ENCODE assay signal across 15 cellular contexts in genomic region chr20:24051160-24051559, GRCh38.
DNase-seq lines count a peak whose midpoint lies in the region; ATAC-seq and TF ChIP-seq lines count a peak whose summit lies in the region.
"Had no signal": no experiment of that assay in that cellular context is flagged by ENCODE, and none has a peak within 500 bp of the region (broad histone marks: within the 10 kb centered on the region; RNA-seq: fewer than 3 reads in every experiment).

No MANE protein-coding gene starts in this region.

- no peak overlapping the region for H3K4me3 Mint-ChIP-seq in activated T-cell treated with anti-CD3 and anti-CD28 coated beads, Interleukin-2, amount 50 U/mL, for 72 hours
- no peak overlapping the region for H3K4me3 Mint-ChIP-seq in activated T-cell treated with anti-CD3 and anti-CD28 coated beads, Interleukin-2, amount 50 U/mL, for 4 hours
- no peak overlapping the region for H3K4me3 Mint-ChIP-seq in CD8-positive, alpha-beta T cell
- H3K4me3 Mint-ChIP-seq in T-helper 2 cell treated with Interferon-gamma antibody and Interleukin-4, amounts not matched to agents 5 μg/mL and 100 μg/mL, for 36 hours: no peak overlapping the region
- H3K4me3 Mint-ChIP-seq in immature natural killer cell: no peak overlapping the region
- H3K4me3 Mint-ChIP-seq in chondrocyte (ENCODE audit: unreplicated experiment): no peak overlapping the region
- H3K4me3 Mint-ChIP-seq: CD14-positive monocyte had no signal

- no peak overlapping the region for H3K4me2 ChIP-seq in SK-N-SH

- peak overlapping the region; percentile 26 for H3K27ac Mint-ChIP-seq in activated T-cell treated with anti-CD3 and anti-CD28 coated beads, Interleukin-2, amount 50 U/mL, for 72 hours
- peak overlapping the region; percentile 89 for H3K27ac Mint-ChIP-seq in CD8-positive, alpha-beta T cell
- H3K27ac Mint-ChIP-seq in T-helper 2 cell treated with Interferon-gamma antibody and Interleukin-4, amounts not matched to agents 5 μg/mL and 100 μg/mL, for 36 hours: peak overlapping the region; percentile 82
- H3K27ac Mint-ChIP-seq in immature natural killer cell (peak overlapping the region in 4 of 6 donors; percentile 45 to 81 (median 64)), chondrocyte (ENCODE audit: unreplicated experiment) (no peak overlapping the region)

- H3K9me3 Mint-ChIP-seq in activated T-cell treated with anti-CD3 and anti-CD28 coated beads, Interleukin-2, amount 50 U/mL, for 72 hours: peaks cover 0 to 4% of the 10 kb centered on the region in 2 donors
- H3K9me3 Mint-ChIP-seq in activated T-cell treated with anti-CD3 and anti-CD28 coated beads, Interleukin-2, amount 50 U/mL, for 4 hours: no peaks in the 10 kb centered on the region
- H3K9me3 Mint-ChIP-seq in CD8-positive, alpha-beta T cell: no peaks in the 10 kb centered on the region
- H3K9me3 Mint-ChIP-seq in T-helper 2 cell treated with Interferon-gamma antibody and Interleukin-4, amounts not matched to agents 5 μg/mL and 100 μg/mL, for 36 hours: no peaks in the 10 kb centered on the region
- H3K9me3 Mint-ChIP-seq in immature natural killer cell (no peaks in the 10 kb centered on the region), chondrocyte (ENCODE audit: low read depth) (no peaks in the 10 kb centered on the region)

- intact Hi-C loops in CD8-positive, alpha-beta T cell (cut with DNase I, micrococcal nuclease): no loop called here

- peaks cover 0 to 5% of the 10 kb centered on the region in 2 donors for H3K36me3 Mint-ChIP-seq in activated T-cell treated with anti-CD3 and anti-CD28 coated beads, Interleukin-2, amount 50 U/mL, for 72 hours (ENCODE audit: insufficient read depth in 2 of 2)
- no peaks in the 10 kb centered on the region for H3K36me3 Mint-ChIP-seq in activated T-cell treated with anti-CD3 and anti-CD28 coated beads, Interleukin-2, amount 50 U/mL, for 4 hours (ENCODE audit: insufficient read depth)
- H3K36me3 Mint-ChIP-seq in CD8-positive, alpha-beta T cell: no peaks in the 10 kb centered on the region
- H3K36me3 Mint-ChIP-seq in T-helper 2 cell treated with Interferon-gamma antibody and Interleukin-4, amounts not matched to agents 5 μg/mL and 100 μg/mL, for 36 hours (ENCODE audit: low read depth): no peaks in the 10 kb centered on the region
- H3K36me3 Mint-ChIP-seq in immature natural killer cell (no peaks in the 10 kb centered on the region), chondrocyte (ENCODE audit: low read depth) (no peaks in the 10 kb centered on the region)
- H3K36me3 Mint-ChIP-seq: CD14-positive monocyte had no signal

- no peak for ATAC-seq in activated T-cell treated with anti-CD3 and anti-CD28 coated beads, Interleukin-2, amount 50 U/mL, for 72 hours (replicated peaks in 1 of 2)
- ATAC-seq in activated T-cell treated with anti-CD3 and anti-CD28 coated beads, Interleukin-2, amount 50 U/mL, for 4 hours: no peak
- ATAC-seq in CD8-positive, alpha-beta T cell: no peak

- POLR2A ChIA-PET in CD8-positive, alpha-beta T cell (lab: Charles Lee): no interaction called here
- POLR2A ChIA-PET in SK-N-SH (lab: Yijun Ruan, JAX): no interaction called here

- peaks cover 59% of the 10 kb centered on the region for H3K4me1 Mint-ChIP-seq in activated T-cell treated with anti-CD3 and anti-CD28 coated beads, Interleukin-2, amount 50 U/mL, for 72 hours (ENCODE audit: low read depth)
- peaks cover 39% of the 10 kb centered on the region for H3K4me1 Mint-ChIP-seq in activated T-cell treated with anti-CD3 and anti-CD28 coated beads, Interleukin-2, amount 50 U/mL, for 4 hours (ENCODE audit: low read depth)
- peaks cover 37% of the 10 kb centered on the region for H3K4me1 Mint-ChIP-seq in CD8-positive, alpha-beta T cell (ENCODE audit: low read depth)
- H3K4me1 Mint-ChIP-seq in T-helper 2 cell treated with Interferon-gamma antibody and Interleukin-4, amounts not matched to agents 5 μg/mL and 100 μg/mL, for 36 hours (ENCODE audit: low read depth): peaks cover 40% of the 10 kb centered on the region
- H3K4me1 Mint-ChIP-seq in immature natural killer cell: peaks cover 5 to 7% of the 10 kb centered on the region in 2 donors
- H3K4me1 Mint-ChIP-seq in chondrocyte (ENCODE audit: low read depth): no peaks in the 10 kb centered on the region
- H3K4me1 Mint-ChIP-seq: CD14-positive monocyte had no signal

- DNase-seq in activated T-cell treated with anti-CD3 and anti-CD28 coated beads, Interleukin-2, amount 50 U/mL, for 72 hours: no peak
- no peak for DNase-seq in activated T-cell treated with anti-CD3 and anti-CD28 coated beads, Interleukin-2, amount 50 U/mL, for 4 hours
- DNase-seq in CD8-positive, alpha-beta T cell: no peak
- no peak for DNase-seq in T-helper 2 cell treated with Interferon-gamma antibody and Interleukin-4, amounts not matched to agents 5 μg/mL and 100 μg/mL, for 36 hours (ENCODE audit: low spot score)
- DNase-seq in immature natural killer cell (no peak), chondrocyte (ENCODE audit: low spot score) (no peak), SK-N-SH (no peak)
- DNase-seq: GF-D8, MV-4-11, NCI-H1436 treated with DMSO at 0.1 percent for 48 hours, NCI-H2107, NCI-H226, NCI-H82, SHP77 had no signal

- no peak overlapping the region for H3K27ac ChIP-seq in CD8-positive, alpha-beta T cell (ENCODE audit: low read depth, low read length)
- no peak overlapping the region for H3K27ac ChIP-seq in SK-N-SH (ENCODE audit: low read depth in 2 of 2, low read length in 1 of 2)

- H3K27me3 Mint-ChIP-seq in activated T-cell treated with anti-CD3 and anti-CD28 coated beads, Interleukin-2, amount 50 U/mL, for 72 hours (ENCODE audit: low read depth): no peaks in the 10 kb centered on the region
- no peaks in the 10 kb centered on the region for H3K27me3 Mint-ChIP-seq in activated T-cell treated with anti-CD3 and anti-CD28 coated beads, Interleukin-2, amount 50 U/mL, for 4 hours (ENCODE audit: low read depth)
- H3K27me3 Mint-ChIP-seq in CD8-positive, alpha-beta T cell (ENCODE audit: low read depth): no peaks in the 10 kb centered on the region
- no peaks in the 10 kb centered on the region for H3K27me3 Mint-ChIP-seq in T-helper 2 cell treated with Interferon-gamma antibody and Interleukin-4, amounts not matched to agents 5 μg/mL and 100 μg/mL, for 36 hours (ENCODE audit: low read depth)
- H3K27me3 Mint-ChIP-seq in immature natural killer cell (ENCODE audit: low read depth in 3 of 3) (peaks cover 3 to 7% (median 5%) of the 10 kb centered on the region in 3 donors), chondrocyte (ENCODE audit: low read depth) (no peaks in the 10 kb centered on the region)

- no peaks in the 10 kb centered on the region for H3K9me3 ChIP-seq in CD8-positive, alpha-beta T cell (ENCODE audit: low read length)
- H3K9me3 ChIP-seq in SK-N-SH: no peaks in the 10 kb centered on the region

- no peak for TF ChIP-seq RAD21 in SK-N-SH (IDR thresholded peaks at IDR 0.05; ENCODE audit: low read length)

- no peaks in the 10 kb centered on the region for H3K79me2 ChIP-seq in SK-N-SH (ENCODE audit: insufficient read depth)

- H4K20me1 ChIP-seq in SK-N-SH (ENCODE audit: insufficient read depth): no peaks in the 10 kb centered on the region

- TF ChIP-seq EP300 in SK-N-SH (IDR thresholded peaks at IDR 0.05; ENCODE audit: borderline replicate concordance in 1 of 2, low read depth in 1 of 2, low read length in 1 of 2): no peak

- no peaks in the 10 kb centered on the region for H3F3A ChIP-seq in SK-N-SH (replicated peaks; ENCODE audit: insufficient read depth)

- H3K36me3 ChIP-seq in CD8-positive, alpha-beta T cell (ENCODE audit: insufficient read depth, low read length): no peaks in the 10 kb centered on the region
- no peaks in the 10 kb centered on the region for H3K36me3 ChIP-seq in SK-N-SH (replicated peaks in 1 of 2; ENCODE audit: control insufficient read depth in 1 of 2, insufficient read depth in 2 of 2, low read length in 1 of 2)

- no peaks in the 10 kb centered on the region for H3K27me3 ChIP-seq in CD8-positive, alpha-beta T cell (ENCODE audit: insufficient read depth, low read length)
- no peaks in the 10 kb centered on the region; the same call in 1 of the 2 replicates for H3K27me3 ChIP-seq in SK-N-SH (ENCODE audit: insufficient read depth)

- no peak overlapping the region for H2AFZ ChIP-seq in SK-N-SH (ENCODE audit: low read depth)

- peaks cover 23% of the 10 kb centered on the region for H3K4me1 ChIP-seq in CD8-positive, alpha-beta T cell (ENCODE audit: insufficient read depth, low read length)
- H3K4me1 ChIP-seq in SK-N-SH (ENCODE audit: control insufficient read depth in 1 of 2, insufficient read depth in 2 of 2, low read depth in 1 of 2, low read length in 1 of 2): no peaks in the 10 kb centered on the region

- H3K9me2 ChIP-seq in SK-N-SH: no peaks in the 10 kb centered on the region

- 39% methylated on average over 2 of the region's 2 CpGs for whole genome bisulfite sequencing in SK-N-SH (ENCODE audit: low lambda C conversion rate)

- no peak for TF ChIP-seq CTCF in CD8-positive, alpha-beta T cell (IDR thresholded peaks at IDR 0.05)
- no peak for TF ChIP-seq CTCF in chondrocyte (IDR thresholded peaks at IDR 0.05)
- TF ChIP-seq CTCF in SK-N-SH (IDR thresholded peaks at IDR 0.05): no peak

- H3K9ac ChIP-seq in SK-N-SH: no peak overlapping the region

- no peak overlapping the region for H3K4me3 ChIP-seq in CD8-positive, alpha-beta T cell (ENCODE audit: low read depth, low read length)
- H3K4me3 ChIP-seq in SK-N-SH (ENCODE audit: low read depth in 2 of 2, low read length in 1 of 2): no peak overlapping the region

- CTCF ChIA-PET in CD8-positive, alpha-beta T cell (lab: Charles Lee): no interaction called here
- CTCF ChIA-PET in SK-N-SH (lab: Yijun Ruan, JAX): no interaction called here

TF ChIP-seq in SK-N-SH, 30 proteins besides CTCF, POLR2A, EP300 and RAD21 (continues in another document):
- no peak for TF ChIP-seq NRF1 (IDR thresholded peaks at IDR 0.05; ENCODE audit: low read depth, low read length)
- TF ChIP-seq RXRA (IDR thresholded peaks at IDR 0.05; ENCODE audit: borderline replicate concordance, low read depth): no peak
- no peak for TF ChIP-seq MXI1 (IDR thresholded peaks at IDR 0.05; ENCODE audit: low read depth, low read length)
- no peak for TF ChIP-seq RCOR1 (IDR thresholded peaks at IDR 0.05; ENCODE audit: low read length)
- TF ChIP-seq TEAD4 (IDR thresholded peaks at IDR 0.05; ENCODE audit: borderline replicate concordance, insufficient read depth): no peak
